In genomic region chr1:248838357-248839167, GRCh38 we compare ENCODE assay signal across 1 cellular context.
TF ChIP-seq lines count a peak whose summit lies in the region.

No MANE protein-coding gene starts in this region.

TF ChIP-seq in Ishikawa, 13 proteins besides CTCF, POLR2A, EP300 and RAD21 (continued from another document):
- TF ChIP-seq MAX (IDR thresholded peaks at IDR 0.05) (peak; percentile 75; the same call in 1 of the 2 replicates), CREB1 (IDR thresholded peaks at IDR 0.05; ENCODE audit: low read depth) (peak; percentile 93), FOXM1 (IDR thresholded peaks at IDR 0.05; ENCODE audit: borderline replicate concordance, low read depth) (peak; percentile 41; the same call in 1 of the 2 replicates)
